15 cellular contexts compared by ENCODE assay signal in the genomic region with DNA sequence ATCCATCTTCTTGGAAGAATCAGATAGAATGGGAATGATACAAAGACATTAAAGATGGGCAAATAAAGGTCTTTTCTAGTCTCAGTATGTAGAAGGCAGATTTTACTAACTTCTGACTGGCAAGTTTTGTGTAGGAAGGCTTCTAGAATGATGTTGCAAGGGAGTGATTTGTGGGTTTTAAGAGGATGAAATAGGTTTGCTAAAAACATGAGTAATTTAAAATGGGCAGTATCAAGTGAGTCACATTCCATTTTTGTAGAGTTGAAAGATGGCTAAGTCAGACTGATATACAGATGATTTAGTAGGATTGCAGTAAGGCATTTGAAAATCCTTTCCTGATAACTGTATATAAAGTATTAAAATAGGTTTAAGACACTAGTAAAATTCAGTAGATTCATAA.
DNase-seq lines count a peak whose midpoint lies in the region; TF ChIP-seq lines count a peak whose summit lies in the region.
"Had no signal": no experiment of that assay in that cellular context is flagged by ENCODE, and none has a peak within 500 bp of the region (broad histone marks: within the 10 kb centered on the region; RNA-seq: fewer than 3 reads in every experiment).

No MANE protein-coding gene starts in this region.

- DNase-seq in EL (peak; percentile 45), HT1080 (ENCODE audit: low read depth) (peak; percentile 70), cardiac fibroblast (ENCODE audit: low read depth in 2 of 2) (peak; percentile 35 to 70), iris pigment epithelial cell (ENCODE audit: low read depth) (peak; percentile 59), NCI-H1105 treated with DMSO at 0.1 percent for 48 hours (lab: John Stamatoyannopoulos, UW) (no peak)
- DNase-seq in activated T-cell treated with anti-CD3 and anti-CD28 coated beads, Interleukin-2, amount 50 U/mL, for 24 hours, result no peak
- no peak for DNase-seq in activated CD4-positive, CD25-positive, alpha-beta regulatory T cell (lab: John Stamatoyannopoulos, UW)
- DNase-seq: ACHN; BE2C; CD4-positive, alpha-beta memory T cell; DND-41; NCI-H1048; NCI-H1694 treated with DMSO at 0.1 percent for 48 hours; NCI-H69 had no signal

- H3K4me1 Mint-ChIP-seq in activated T-cell treated with anti-CD3 and anti-CD28 coated beads, Interleukin-2, amount 50 U/mL, for 24 hours (ENCODE audit: low read depth), result no peaks in the 10 kb centered on the region
- H3K4me1 Mint-ChIP-seq: CD4-positive, alpha-beta memory T cell had no signal

- no peak overlapping the region for H3K4me3 Mint-ChIP-seq in activated T-cell treated with anti-CD3 and anti-CD28 coated beads, Interleukin-2, amount 50 U/mL, for 24 hours

- no peaks in the 10 kb centered on the region for H3K36me3 Mint-ChIP-seq in activated T-cell treated with anti-CD3 and anti-CD28 coated beads, Interleukin-2, amount 50 U/mL, for 24 hours (ENCODE audit: low read depth)
- H3K36me3 Mint-ChIP-seq: CD4-positive, alpha-beta memory T cell had no signal

- peaks cover 14% of the 10 kb centered on the region for H3K9me3 Mint-ChIP-seq in activated T-cell treated with anti-CD3 and anti-CD28 coated beads, Interleukin-2, amount 50 U/mL, for 24 hours

- TF ChIP-seq CTCF in cardiac fibroblast (IDR thresholded peaks at IDR 0.05; ENCODE audit: low read depth, low read length), result no peak

- H3K4me3 ChIP-seq in cardiac fibroblast (replicated peaks in 1 of 2; ENCODE audit: low read depth in 2 of 2, low read length in 2 of 2), result no peak overlapping the region
- H3K4me3 ChIP-seq: HAP-1 had no signal

- H3K27ac Mint-ChIP-seq in activated T-cell treated with anti-CD3 and anti-CD28 coated beads, Interleukin-2, amount 50 U/mL, for 24 hours, result no peak overlapping the region

- no peaks in the 10 kb centered on the region for H3K27me3 Mint-ChIP-seq in activated T-cell treated with anti-CD3 and anti-CD28 coated beads, Interleukin-2, amount 50 U/mL, for 24 hours
- H3K27me3 Mint-ChIP-seq: CD4-positive, alpha-beta memory T cell had no signal

Comparison
In these comparisons a context has a peak if more than half of its experiments do, and no peak if none do; other contexts are left out.
1. DNase-seq: peak in EL (single experiment), HT1080 (single experiment), cardiac fibroblast (2 of 2) and iris pigment epithelial cell (single experiment); none in activated T-cell treated with anti-CD3 and anti-CD28 coated beads, Interleukin-2, amount 50 U/mL, for 24 hours (single experiment), activated CD4-positive, CD25-positive, alpha-beta regulatory T cell (0 of 4) and NCI-H1105 treated with DMSO at 0.1 percent for 48 hours (single experiment).